Comparison of ENCODE assay signal across 8 cellular contexts in genomic region chr1:3772027-3772714, GRCh38. TPM values are rescaled to one million over a fixed set of nuclear protein-coding genes. Genes with fewer than 3 reads are reported as not detected.
A peak's percentile ranks its signal among the peaks of the same experiment; 100 is the strongest.
DNase-seq lines count a peak whose midpoint lies in the region; ATAC-seq and TF ChIP-seq lines count a peak whose summit lies in the region.

No MANE protein-coding gene starts in this region.

- peak overlapping the region; percentile 57 for H3K4me3 Mint-ChIP-seq in T-helper 2 cell treated with Interferon-gamma antibody and Interleukin-4, amounts not matched to agents 5 μg/mL and 100 μg/mL, for 36 hours

- intact Hi-C loops in sigmoid colon (cut with DNase I) = loop anchor here (2.0 kb wide), 2 partner anchors 25 kb away; partner anchors contain the start of gene LRRC47

- TF ChIP-seq CTCF in LNCaP clone FGC (IDR thresholded peaks at IDR 0.05; ENCODE audit: control insufficient read depth, extremely low read depth, insufficient read depth) (no peak), sigmoid colon (IDR thresholded peaks at IDR 0.05) (no peak)

- H3K4me1 ChIP-seq in sigmoid colon = peaks cover 0 to 39% (median 32%) of the 10 kb centered on the region in 4 donors

- no peaks in the 10 kb centered on the region for H3K9me3 Mint-ChIP-seq in T-helper 2 cell treated with Interferon-gamma antibody and Interleukin-4, amounts not matched to agents 5 μg/mL and 100 μg/mL, for 36 hours

- no peak overlapping the region for H3K27ac Mint-ChIP-seq in T-helper 2 cell treated with Interferon-gamma antibody and Interleukin-4, amounts not matched to agents 5 μg/mL and 100 μg/mL, for 36 hours

- H3K4me3 ChIP-seq in LNCaP clone FGC (ENCODE audit: low read depth, low read length) (peak overlapping the region; percentile 63), sigmoid colon (peak overlapping the region; percentile 47 to 86 (median 68))

- DNase-seq in COLO829 (ENCODE audit: low spot score) (peak; percentile 97), LNCaP clone FGC (ENCODE audit: low read depth) (peak; percentile 56), anterior cingulate cortex (lab: John Stamatoyannopoulos, UW) (peak in 48 of 58 donors; percentile 27 to 81 (median 58)), hepatic stellate cell (ENCODE audit: low spot score) (peak; percentile 90), sigmoid colon (peak; percentile 97), DMS79 treated with DMSO at 0.1 percent for 48 hours (lab: John Stamatoyannopoulos, UW) (no peak)
- DNase-seq in T-helper 2 cell treated with Interferon-gamma antibody and Interleukin-4, amounts not matched to agents 5 μg/mL and 100 μg/mL, for 36 hours (ENCODE audit: low spot score) = peak; percentile 82

- no peaks in the 10 kb centered on the region for H3K36me3 ChIP-seq in sigmoid colon

- peak; percentile 54 for ATAC-seq in GM21515 (IDR thresholded peaks at IDR 0.05; ENCODE audit: unreplicated experiment)

- no peaks in the 10 kb centered on the region for H3K9me3 ChIP-seq in sigmoid colon

- no peak for TF ChIP-seq POLR2A in sigmoid colon (IDR thresholded peaks at IDR 0.05)

- H3K27me3 ChIP-seq in sigmoid colon = no peaks in the 10 kb centered on the region

- no peaks in the 10 kb centered on the region for H3K27me3 Mint-ChIP-seq in T-helper 2 cell treated with Interferon-gamma antibody and Interleukin-4, amounts not matched to agents 5 μg/mL and 100 μg/mL, for 36 hours (ENCODE audit: low read depth)

- no peak for TF ChIP-seq EP300 in sigmoid colon (IDR thresholded peaks at IDR 0.05)

- no peaks in the 10 kb centered on the region for H3K4me1 Mint-ChIP-seq in T-helper 2 cell treated with Interferon-gamma antibody and Interleukin-4, amounts not matched to agents 5 μg/mL and 100 μg/mL, for 36 hours (ENCODE audit: low read depth)

- 1 to 2% methylated on average over 61 of the region's 61 CpGs for WGBS in sigmoid colon, 2 donors

- peak overlapping the region; percentile 68 to 89 (median 84) for H3K27ac ChIP-seq in sigmoid colon

- no peaks in the 10 kb centered on the region for H3K36me3 Mint-ChIP-seq in T-helper 2 cell treated with Interferon-gamma antibody and Interleukin-4, amounts not matched to agents 5 μg/mL and 100 μg/mL, for 36 hours (ENCODE audit: low read depth)

RNA-seq across cellular contexts. Expression of gene SMIM1, which starts 0.4 kb away (rescaled TPM):
- total RNA-seq in sigmoid colon = 1 to 10 TPM in 3 of 4 donors, not detected in 1; 6.1 to 8.6 (median 7.5) TPM
- polyA plus RNA-seq in sigmoid colon = 10 to 100 TPM in 1 of 3 donors, 1 to 10 TPM in 2; 2.7 to 10.8 (median 3.7) TPM

RNA-seq across cellular contexts. Expression of gene CCDC27, which starts 19.9 kb away (rescaled TPM):
- total RNA-seq in sigmoid colon = not detected
- polyA plus RNA-seq in sigmoid colon = not detected

RNA-seq across cellular contexts. Expression of gene LRRC47, which starts 24.1 kb away (rescaled TPM):
- total RNA-seq in sigmoid colon = 10 to 100 TPM; 26.7 to 36.4 (median 31.2) TPM
- polyA plus RNA-seq in sigmoid colon = 10 to 100 TPM; 11.4 to 25.9 (median 13.2) TPM
